2 cellular contexts compared by ENCODE assay signal in genomic region chr7:6231184-6231583, GRCh38.
TF ChIP-seq lines count a peak whose summit lies in the region.

No MANE protein-coding gene starts in this region.

TF ChIP-seq in HEK293, 187 proteins besides CTCF, POLR2A, EP300 and RAD21:
- no peak for TF ChIP-seq ZNF514 (tag by site-specific recombination; IDR thresholded peaks at IDR 0.05)
- TF ChIP-seq ZNF621 (tag by site-specific recombination; IDR thresholded peaks at IDR 0.05): no peak
- TF ChIP-seq ZNF600 (tag by site-specific recombination; IDR thresholded peaks at IDR 0.05): peak; percentile 86
- 0 out of 2 replicates have a peak, but pooled peaks have one; percentile 84 for TF ChIP-seq ZBTB17 (tag by site-specific recombination; IDR thresholded peaks at IDR 0.05)
- TF ChIP-seq ZNF341 (tag by site-specific recombination; IDR thresholded peaks at IDR 0.05; ENCODE audit: low read depth): peak; percentile 27; the same call in 1 of the 2 replicates
- no peak for TF ChIP-seq SCRT2 (tag by site-specific recombination; IDR thresholded peaks at IDR 0.05)
- no peak for TF ChIP-seq ZNF148 (tag by site-specific recombination; IDR thresholded peaks at IDR 0.05; ENCODE audit: borderline replicate concordance)
- no peak for TF ChIP-seq ZNF658 (tag by site-specific recombination; IDR thresholded peaks at IDR 0.05)
- TF ChIP-seq TRIM28 (IDR thresholded peaks at IDR 0.05; ENCODE audit: borderline replicate concordance, low read length): 0 out of 2 replicates have a peak, but pooled peaks have one; percentile 16
- no peak for TF ChIP-seq PRDM1 (tag by site-specific recombination; IDR thresholded peaks at IDR 0.05)
- no peak for TF ChIP-seq ZNF423 (tag by site-specific recombination; IDR thresholded peaks at IDR 0.05)
- no peak for TF ChIP-seq HOXC10 (CRISPR knock-in tag; IDR thresholded peaks at IDR 0.05)
- no peak for TF ChIP-seq SP2 (tag by site-specific recombination; IDR thresholded peaks at IDR 0.05)
- peak; percentile 78 for TF ChIP-seq GLIS1 (tag by site-specific recombination; IDR thresholded peaks at IDR 0.05)

TF ChIP-seq in H1, 55 proteins besides CTCF, POLR2A, EP300 and RAD21:
- no peak for TF ChIP-seq SP4 (IDR thresholded peaks at IDR 0.05; ENCODE audit: low read length)
- TF ChIP-seq CHD1 (IDR thresholded peaks at IDR 0.05; ENCODE audit: low read depth, low read length): no peak
- TF ChIP-seq CEBPB (IDR thresholded peaks at IDR 0.05; ENCODE audit: low read depth, low read length): no peak
- no peak for TF ChIP-seq CHD2 (IDR thresholded peaks at IDR 0.05; ENCODE audit: low read length)
- TF ChIP-seq CREB1 (IDR thresholded peaks at IDR 0.05): no peak
